8 cellular contexts compared by ENCODE assay signal in the genomic region with DNA sequence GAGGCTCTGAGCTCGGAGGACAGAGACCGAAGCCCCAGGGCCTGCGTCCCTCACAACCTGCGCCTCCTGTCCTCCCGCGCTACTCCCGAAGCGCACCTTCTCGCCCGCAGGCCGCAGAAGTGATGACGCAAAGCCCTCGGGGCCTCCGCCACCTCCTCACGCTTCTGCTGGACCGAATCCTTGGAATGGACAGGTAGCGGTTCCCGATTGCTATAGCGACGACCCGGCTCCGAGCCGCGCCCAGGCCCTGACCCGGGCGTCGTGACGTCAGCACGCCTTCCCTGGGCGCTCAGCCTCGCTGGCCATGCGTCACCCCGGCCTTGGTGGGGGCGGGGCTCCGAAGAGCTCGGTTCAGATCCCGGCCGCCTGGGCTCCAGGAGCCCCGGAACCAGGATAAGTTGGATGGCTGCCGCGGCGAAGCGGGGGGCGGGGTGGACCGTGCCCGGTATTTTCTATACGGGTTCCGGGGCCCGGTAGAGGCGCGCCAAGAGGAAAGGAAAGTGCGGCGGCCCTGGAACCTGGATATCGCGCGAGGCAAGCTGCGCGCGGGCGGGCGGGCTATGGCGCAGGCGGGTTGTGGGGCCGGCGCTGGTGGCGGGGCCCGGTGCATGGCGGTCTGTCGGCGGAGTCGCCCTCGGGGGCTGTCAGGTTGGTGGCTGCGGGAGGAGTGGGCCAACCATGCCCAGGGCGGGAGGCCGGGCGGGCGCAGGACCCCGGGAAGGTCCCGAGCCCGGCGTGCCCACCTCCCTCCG. TPM values are rescaled to one million over a fixed set of nuclear protein-coding genes. Genes with fewer than 3 reads are reported as not detected.
A peak's percentile ranks its signal among the peaks of the same experiment; 100 is the strongest.
DNase-seq lines count a peak whose midpoint lies in the region; ATAC-seq, FAIRE-seq and TF ChIP-seq lines count a peak whose summit lies in the region.

A gene (plus strand): TSS at position 542 of the 752 bp plus-strand sequence. CDS start 21,417 bp downstream, outside the sequence.

- peak within 1 kb of the TSS; percentile 60 for H3K9ac ChIP-seq in IMR-90 (ENCODE audit: low read depth, low read length)

- H3K14ac ChIP-seq in IMR-90 (replicated peaks; ENCODE audit: low read depth, low read length), result peak within 1 kb of the TSS; percentile 91

- peak within 1 kb of the TSS; percentile 76 for H3K56ac ChIP-seq in IMR-90 (ENCODE audit: extremely low read depth, insufficient read depth, low read length)

- peak within 1 kb of the TSS; percentile 84 for H4K91ac ChIP-seq in IMR-90 (ENCODE audit: insufficient read depth, low read depth, low read length)

- peak within 1 kb of the TSS; percentile 87 to 92 for H4K8ac ChIP-seq in IMR-90 (ENCODE audit: low read depth in 2 of 2, low read length in 2 of 2)

- TF ChIP-seq POLR2A in IMR-90 (IDR thresholded peaks at IDR 0.05; ENCODE audit: low read depth, low read length), result peak; percentile 58; the same call in 1 of the 2 replicates

- BruUV-seq in IMR-90 (replicated peaks; lab: Mats Ljungman, UMichigan), result no TSS peak

- TF ChIP-seq RAD21 in IMR-90 (IDR thresholded peaks at IDR 0.05; ENCODE audit: low read length), result no peak

- H3K27me3 ChIP-seq in IMR-90 (ENCODE audit: control insufficient read depth, insufficient read depth, low read length), result no peaks in the 10 kb centered on the region

- peak within 1 kb of the TSS; percentile 95 for H3K23ac ChIP-seq in IMR-90 (ENCODE audit: low read depth, low read length)

- peak within 1 kb of the TSS; percentile 66 for H3K27ac ChIP-seq in IMR-90 (ENCODE audit: insufficient read depth, low read length)

- H3K9me1 ChIP-seq in IMR-90 (ENCODE audit: insufficient read depth, low read length), result peaks cover 9% of the 10 kb centered on the region

- peak within 1 kb of the TSS; percentile 66; the same call in 1 of the 3 replicates for H2BK15ac ChIP-seq in IMR-90 (ENCODE audit: low read depth, low read length)

- H3K79me1 ChIP-seq in IMR-90 (ENCODE audit: low read depth in 1 of 2, low read length in 2 of 2), result peaks cover 25 to 42% of the 10 kb centered on the region in 2 experiments

- peak within 1 kb of the TSS; percentile 37; the same call in 1 of the 2 replicates for H3K18ac ChIP-seq in IMR-90 (ENCODE audit: low read depth, low read length)

- H2BK20ac ChIP-seq in IMR-90 (ENCODE audit: low read depth, low read length), result no peak within 1 kb of the TSS

- ATAC-seq in GM21526 (IDR thresholded peaks at IDR 0.05; ENCODE audit: low FRiP score, unreplicated experiment), result peak; percentile 67
- peak; percentile 90 for ATAC-seq in IMR-90 (ENCODE audit: low read depth)
- peak; percentile 94 for ATAC-seq in mucosa of descending colon

- H3K4me3 ChIP-seq in IMR-90 (ENCODE audit: insufficient read depth, low read depth, low read length) (peak within 1 kb of the TSS; percentile 64), epithelial cell of esophagus (ENCODE audit: low read length) (peak within 1 kb of the TSS; percentile 67), mucosa of descending colon (peak within 1 kb of the TSS; percentile 75)

- H3K36me3 ChIP-seq in IMR-90 (ENCODE audit: control insufficient read depth, insufficient read depth, low read length) (no peaks in the 10 kb centered on the region), mucosa of descending colon (ENCODE audit: low read depth) (no peaks in the 10 kb centered on the region)

- H3K4me1 ChIP-seq in IMR-90 (ENCODE audit: control insufficient read depth, insufficient read depth, low read length), result peaks cover 8% of the 10 kb centered on the region; the same call in 1 of the 2 replicates
- H3K4me1 ChIP-seq in mucosa of descending colon (ENCODE audit: low read depth), result peaks cover 9% of the 10 kb centered on the region

- peak within 1 kb of the TSS; percentile 89 for H3K4ac ChIP-seq in IMR-90 (ENCODE audit: low read depth, low read length)

- 0% methylated on average over 47 of the region's 82 CpGs; no CpG with 5 or more reads in 1 of the 2 experiments for WGBS in IMR-90 (ENCODE audit: extremely low coverage in 2 of 2, insufficient read length in 1 of 2), 2 experiments

- TF ChIP-seq CTCF in D721Med (IDR thresholded peaks at IDR 0.05; ENCODE audit: insufficient read depth, missing control alignments), result no peak
- no peak for TF ChIP-seq CTCF in IMR-90 (conservative IDR thresholded peaks at IDR 0.05; ENCODE audit: low read depth, low read length)
- no peak for TF ChIP-seq CTCF in epithelial cell of esophagus (IDR thresholded peaks at IDR 0.05; ENCODE audit: insufficient read depth, low read depth, low read length, missing control alignments)
- TF ChIP-seq CTCF in mucosa of descending colon (IDR thresholded peaks at IDR 0.05), result no peak

- peak within 1 kb of the TSS; percentile 74 for H4K5ac ChIP-seq in IMR-90 (ENCODE audit: low read depth, low read length)

- peak within 1 kb of the TSS; percentile 59 for H2BK5ac ChIP-seq in IMR-90 (ENCODE audit: low read depth, low read length, poor library complexity, severe bottlenecking)

- in situ Hi-C loops in IMR-90 (cut with MboI; ENCODE audit: low sequenced_read_pairs), result no loop called here

- peak within 1 kb of the TSS; percentile 80 for H2AK9ac ChIP-seq in IMR-90 (replicated peaks; ENCODE audit: low read depth, low read length, poor library complexity)

- no peak for FAIRE-seq in D721Med (lab: Jason Lieb, UNC)

- peak within 1 kb of the TSS; percentile 99 for H2AFZ ChIP-seq in IMR-90 (replicated peaks; ENCODE audit: low read length, poor library complexity)

- dilution Hi-C loops in IMR-90 (cut with HindIII; ENCODE audit: low sequenced_read_pairs, unreplicated experiment), result no loop called here

- peak within 1 kb of the TSS; percentile 96 for H3K4me2 ChIP-seq in IMR-90 (ENCODE audit: low read depth, low read length)

- intact Hi-C loops in IMR-90 (cut with micrococcal nuclease) (loop anchor here (1.0 kb wide), 1 partner anchor 29 kb away; no protein-coding TSS in a partner anchor), mucosa of descending colon (cut with DNase I, micrococcal nuclease) (no loop called here)

- peak; percentile 76 for DNase-seq in D721Med (ENCODE audit: insufficient read length, low spot score)
- peak; percentile 95 for DNase-seq in IMR-90
- DNase-seq in OCI-M1 (lab: John Stamatoyannopoulos, UW), result peak; percentile 99
- DNase-seq in activated T-cell treated with anti-CD3 and anti-CD28 coated beads for 24 hours (ENCODE audit: low read depth), result peak; percentile 89
- DNase-seq in epithelial cell of esophagus (ENCODE audit: low read depth), result peak; percentile 97
- DNase-seq in mucosa of descending colon, result peak; percentile 98 to 99 (median 99)
- peak; percentile 89 for DNase-seq in stimulated activated CD8-positive, alpha-beta memory T cell treated with anti-CD3 and anti-CD28 coated beads, Interleukin-4, amount 100 ng/mL, for 24 hours (ENCODE audit: low read depth)

- H2BK120ac ChIP-seq in IMR-90 (ENCODE audit: low read depth, low read length), result peak within 1 kb of the TSS; percentile 56

- CTCF ChIA-PET in IMR-90 (lab: Yijun Ruan, JAX), result interaction anchor here (1.0 kb wide), 1 partner anchor 10 kb away, joined by 4 read pairs; no protein-coding TSS in a partner anchor

- H2AK5ac ChIP-seq in IMR-90 (ENCODE audit: low read depth, low read length), result peak within 1 kb of the TSS; percentile 90

- H3K9me3 ChIP-seq in IMR-90 (ENCODE audit: control insufficient read depth, insufficient read depth, low read length), result no peaks in the 10 kb centered on the region
- H3K9me3 ChIP-seq in mucosa of descending colon, result no peaks in the 10 kb centered on the region

- POLR2A ChIA-PET in IMR-90 (lab: Charles Lee; ENCODE audit: unreplicated experiment), result interaction anchor here (0.6 kb wide), 1 partner anchor 444 kb away, joined by 4 read pairs; no protein-coding TSS in a partner anchor

- H4K20me1 ChIP-seq in IMR-90 (ENCODE audit: insufficient read depth, low read length), result no peaks in the 10 kb centered on the region

TF ChIP-seq in IMR-90, 13 proteins besides CTCF, POLR2A, EP300 and RAD21 (continues in another document):
- TF ChIP-seq, protein P1, sequence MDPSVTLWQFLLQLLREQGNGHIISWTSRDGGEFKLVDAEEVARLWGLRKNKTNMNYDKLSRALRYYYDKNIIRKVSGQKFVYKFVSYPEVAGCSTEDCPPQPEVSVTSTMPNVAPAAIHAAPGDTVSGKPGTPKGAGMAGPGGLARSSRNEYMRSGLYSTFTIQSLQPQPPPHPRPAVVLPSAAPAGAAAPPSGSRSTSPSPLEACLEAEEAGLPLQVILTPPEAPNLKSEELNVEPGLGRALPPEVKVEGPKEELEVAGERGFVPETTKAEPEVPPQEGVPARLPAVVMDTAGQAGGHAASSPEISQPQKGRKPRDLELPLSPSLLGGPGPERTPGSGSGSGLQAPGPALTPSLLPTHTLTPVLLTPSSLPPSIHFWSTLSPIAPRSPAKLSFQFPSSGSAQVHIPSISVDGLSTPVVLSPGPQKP (IDR thresholded peaks at IDR 0.05; ENCODE audit: borderline replicate concordance, low read depth, low read length), result no peak
- TF ChIP-seq CHD1 (IDR thresholded peaks at IDR 0.05; ENCODE audit: low read depth, low read length) (no peak), CEBPB (IDR thresholded peaks at IDR 0.05; ENCODE audit: low read depth, low read length) (no peak), NFE2L2 (IDR thresholded peaks at IDR 0.05; ENCODE audit: low read depth, low read length) (no peak), SMC3 (IDR thresholded peaks at IDR 0.05; ENCODE audit: low read depth, low read length) (0 out of 2 replicates have a peak, but pooled peaks have one; percentile 16), MAZ (IDR thresholded peaks at IDR 0.05; ENCODE audit: borderline replicate concordance, low read depth, low read length) (0 out of 2 replicates have a peak, but pooled peaks have one; percentile 79), MXI1 (IDR thresholded peaks at IDR 0.05; ENCODE audit: borderline replicate concordance, low read depth, low read length) (0 out of 2 replicates have a peak, but pooled peaks have one; percentile 14), BHLHE40 (IDR thresholded peaks at IDR 0.05; ENCODE audit: low read depth, low read length) (peak; percentile 80), RFX5 (IDR thresholded peaks at IDR 0.05; ENCODE audit: low read depth, low read length) (no peak), RCOR1 (IDR thresholded peaks at IDR 0.05; ENCODE audit: insufficient replicate concordance, low read length) (peak; percentile 3), MAFK (IDR thresholded peaks at IDR 0.05; ENCODE audit: low read depth, low read length) (no peak)
- TF ChIP-seq, protein P2, sequence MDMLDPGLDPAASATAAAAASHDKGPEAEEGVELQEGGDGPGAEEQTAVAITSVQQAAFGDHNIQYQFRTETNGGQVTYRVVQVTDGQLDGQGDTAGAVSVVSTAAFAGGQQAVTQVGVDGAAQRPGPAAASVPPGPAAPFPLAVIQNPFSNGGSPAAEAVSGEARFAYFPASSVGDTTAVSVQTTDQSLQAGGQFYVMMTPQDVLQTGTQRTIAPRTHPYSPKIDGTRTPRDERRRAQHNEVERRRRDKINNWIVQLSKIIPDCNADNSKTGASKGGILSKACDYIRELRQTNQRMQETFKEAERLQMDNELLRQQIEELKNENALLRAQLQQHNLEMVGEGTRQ (IDR thresholded peaks at IDR 0.05; ENCODE audit: low read depth, low read length), result 0 out of 2 replicates have a peak, but pooled peaks have one; percentile 5

RNA-seq across cellular contexts. Expression of the gene that starts here (rescaled TPM):
- total RNA-seq in IMR-90 (2012; rRNA removed) (15.3 and 19.9 TPM in 2 replicates), mucosa of descending colon (10 to 100 TPM; 33.2 to 42.6 (median 36.2) TPM)
- 21.1 and 22.5 TPM in 2 replicates for polyA plus RNA-seq in IMR-90 (2012; rRNA removed)
- polyA plus RNA-seq in IMR-90 (2012; cell fraction: cytosol; rRNA removed), result 13.4 and 13.9 TPM in 2 replicates
- 87.4 and 150 TPM in 2 replicates for polyA plus RNA-seq in IMR-90 (2012; cell fraction: nucleus; rRNA removed; ENCODE audit: low replicate concordance)

Comparison
In these comparisons a context has a peak if more than half of its experiments do, and no peak if none do; other contexts are left out.
1. Peak in every context shown above with its lines: DNase-seq, ATAC-seq, H3K4me3 ChIP-seq and H3K27ac ChIP-seq.